ENCODE assay signal across 1 cellular context in the genomic region with DNA sequence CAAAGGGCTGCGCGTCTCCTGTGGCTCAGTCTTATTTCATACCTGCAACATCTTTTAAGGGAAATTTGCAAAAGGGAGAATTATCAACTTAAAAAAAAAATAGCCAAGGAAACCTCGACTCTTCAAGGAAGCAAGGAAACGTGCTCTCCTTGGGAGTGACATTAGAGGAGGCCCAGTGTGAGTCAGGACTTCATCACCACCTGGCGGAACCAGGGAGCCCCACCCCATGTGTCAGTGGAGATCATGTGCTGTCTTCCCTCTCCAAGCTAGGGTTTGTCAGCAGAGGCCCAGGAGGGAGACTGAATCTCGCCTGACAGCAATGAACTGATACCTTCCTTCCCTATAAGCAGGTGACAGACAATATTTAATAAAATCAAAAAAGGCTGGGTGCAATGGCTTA.
A peak's percentile ranks its signal among the peaks of the same experiment; 100 is the strongest.
TF ChIP-seq lines count a peak whose summit lies in the region.

No MANE protein-coding gene starts in this region.

TF ChIP-seq in K562, 482 proteins besides CTCF, POLR2A, EP300 and RAD21 (continues in another document):
- TF ChIP-seq, protein P1, sequence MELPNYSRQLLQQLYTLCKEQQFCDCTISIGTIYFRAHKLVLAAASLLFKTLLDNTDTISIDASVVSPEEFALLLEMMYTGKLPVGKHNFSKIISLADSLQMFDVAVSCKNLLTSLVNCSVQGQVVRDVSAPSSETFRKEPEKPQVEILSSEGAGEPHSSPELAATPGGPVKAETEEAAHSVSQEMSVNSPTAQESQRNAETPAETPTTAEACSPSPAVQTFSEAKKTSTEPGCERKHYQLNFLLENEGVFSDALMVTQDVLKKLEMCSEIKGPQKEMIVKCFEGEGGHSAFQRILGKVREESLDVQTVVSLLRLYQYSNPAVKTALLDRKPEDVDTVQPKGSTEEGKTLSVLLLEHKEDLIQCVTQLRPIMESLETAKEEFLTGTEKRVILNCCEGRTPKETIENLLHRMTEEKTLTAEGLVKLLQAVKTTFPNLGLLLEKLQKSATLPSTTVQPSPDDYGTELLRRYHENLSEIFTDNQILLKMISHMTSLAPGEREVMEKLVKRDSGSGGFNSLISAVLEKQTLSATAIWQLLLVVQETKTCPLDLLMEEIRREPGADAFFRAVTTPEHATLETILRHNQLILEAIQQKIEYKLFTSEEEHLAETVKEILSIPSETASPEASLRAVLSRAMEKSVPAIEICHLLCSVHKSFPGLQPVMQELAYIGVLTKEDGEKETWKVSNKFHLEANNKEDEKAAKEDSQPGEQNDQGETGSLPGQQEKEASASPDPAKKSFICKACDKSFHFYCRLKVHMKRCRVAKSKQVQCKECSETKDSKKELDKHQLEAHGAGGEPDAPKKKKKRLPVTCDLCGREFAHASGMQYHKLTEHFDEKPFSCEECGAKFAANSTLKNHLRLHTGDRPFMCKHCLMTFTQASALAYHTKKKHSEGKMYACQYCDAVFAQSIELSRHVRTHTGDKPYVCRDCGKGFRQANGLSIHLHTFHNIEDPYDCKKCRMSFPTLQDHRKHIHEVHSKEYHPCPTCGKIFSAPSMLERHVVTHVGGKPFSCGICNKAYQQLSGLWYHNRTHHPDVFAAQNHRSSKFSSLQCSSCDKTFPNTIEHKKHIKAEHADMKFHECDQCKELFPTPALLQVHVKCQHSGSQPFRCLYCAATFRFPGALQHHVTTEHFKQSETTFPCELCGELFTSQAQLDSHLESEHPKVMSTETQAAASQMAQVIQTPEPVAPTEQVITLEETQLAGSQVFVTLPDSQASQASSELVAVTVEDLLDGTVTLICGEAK (IDR thresholded peaks at IDR 0.05), result no peak
- TF ChIP-seq, protein P1 (CRISPR knock-in tag; IDR thresholded peaks at IDR 0.05), result no peak
- TF ChIP-seq, protein P2, sequence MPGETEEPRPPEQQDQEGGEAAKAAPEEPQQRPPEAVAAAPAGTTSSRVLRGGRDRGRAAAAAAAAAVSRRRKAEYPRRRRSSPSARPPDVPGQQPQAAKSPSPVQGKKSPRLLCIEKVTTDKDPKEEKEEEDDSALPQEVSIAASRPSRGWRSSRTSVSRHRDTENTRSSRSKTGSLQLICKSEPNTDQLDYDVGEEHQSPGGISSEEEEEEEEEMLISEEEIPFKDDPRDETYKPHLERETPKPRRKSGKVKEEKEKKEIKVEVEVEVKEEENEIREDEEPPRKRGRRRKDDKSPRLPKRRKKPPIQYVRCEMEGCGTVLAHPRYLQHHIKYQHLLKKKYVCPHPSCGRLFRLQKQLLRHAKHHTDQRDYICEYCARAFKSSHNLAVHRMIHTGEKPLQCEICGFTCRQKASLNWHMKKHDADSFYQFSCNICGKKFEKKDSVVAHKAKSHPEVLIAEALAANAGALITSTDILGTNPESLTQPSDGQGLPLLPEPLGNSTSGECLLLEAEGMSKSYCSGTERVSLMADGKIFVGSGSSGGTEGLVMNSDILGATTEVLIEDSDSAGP (CRISPR knock-in tag; IDR thresholded peaks at IDR 0.05), result no peak
- TF ChIP-seq, protein P3, sequence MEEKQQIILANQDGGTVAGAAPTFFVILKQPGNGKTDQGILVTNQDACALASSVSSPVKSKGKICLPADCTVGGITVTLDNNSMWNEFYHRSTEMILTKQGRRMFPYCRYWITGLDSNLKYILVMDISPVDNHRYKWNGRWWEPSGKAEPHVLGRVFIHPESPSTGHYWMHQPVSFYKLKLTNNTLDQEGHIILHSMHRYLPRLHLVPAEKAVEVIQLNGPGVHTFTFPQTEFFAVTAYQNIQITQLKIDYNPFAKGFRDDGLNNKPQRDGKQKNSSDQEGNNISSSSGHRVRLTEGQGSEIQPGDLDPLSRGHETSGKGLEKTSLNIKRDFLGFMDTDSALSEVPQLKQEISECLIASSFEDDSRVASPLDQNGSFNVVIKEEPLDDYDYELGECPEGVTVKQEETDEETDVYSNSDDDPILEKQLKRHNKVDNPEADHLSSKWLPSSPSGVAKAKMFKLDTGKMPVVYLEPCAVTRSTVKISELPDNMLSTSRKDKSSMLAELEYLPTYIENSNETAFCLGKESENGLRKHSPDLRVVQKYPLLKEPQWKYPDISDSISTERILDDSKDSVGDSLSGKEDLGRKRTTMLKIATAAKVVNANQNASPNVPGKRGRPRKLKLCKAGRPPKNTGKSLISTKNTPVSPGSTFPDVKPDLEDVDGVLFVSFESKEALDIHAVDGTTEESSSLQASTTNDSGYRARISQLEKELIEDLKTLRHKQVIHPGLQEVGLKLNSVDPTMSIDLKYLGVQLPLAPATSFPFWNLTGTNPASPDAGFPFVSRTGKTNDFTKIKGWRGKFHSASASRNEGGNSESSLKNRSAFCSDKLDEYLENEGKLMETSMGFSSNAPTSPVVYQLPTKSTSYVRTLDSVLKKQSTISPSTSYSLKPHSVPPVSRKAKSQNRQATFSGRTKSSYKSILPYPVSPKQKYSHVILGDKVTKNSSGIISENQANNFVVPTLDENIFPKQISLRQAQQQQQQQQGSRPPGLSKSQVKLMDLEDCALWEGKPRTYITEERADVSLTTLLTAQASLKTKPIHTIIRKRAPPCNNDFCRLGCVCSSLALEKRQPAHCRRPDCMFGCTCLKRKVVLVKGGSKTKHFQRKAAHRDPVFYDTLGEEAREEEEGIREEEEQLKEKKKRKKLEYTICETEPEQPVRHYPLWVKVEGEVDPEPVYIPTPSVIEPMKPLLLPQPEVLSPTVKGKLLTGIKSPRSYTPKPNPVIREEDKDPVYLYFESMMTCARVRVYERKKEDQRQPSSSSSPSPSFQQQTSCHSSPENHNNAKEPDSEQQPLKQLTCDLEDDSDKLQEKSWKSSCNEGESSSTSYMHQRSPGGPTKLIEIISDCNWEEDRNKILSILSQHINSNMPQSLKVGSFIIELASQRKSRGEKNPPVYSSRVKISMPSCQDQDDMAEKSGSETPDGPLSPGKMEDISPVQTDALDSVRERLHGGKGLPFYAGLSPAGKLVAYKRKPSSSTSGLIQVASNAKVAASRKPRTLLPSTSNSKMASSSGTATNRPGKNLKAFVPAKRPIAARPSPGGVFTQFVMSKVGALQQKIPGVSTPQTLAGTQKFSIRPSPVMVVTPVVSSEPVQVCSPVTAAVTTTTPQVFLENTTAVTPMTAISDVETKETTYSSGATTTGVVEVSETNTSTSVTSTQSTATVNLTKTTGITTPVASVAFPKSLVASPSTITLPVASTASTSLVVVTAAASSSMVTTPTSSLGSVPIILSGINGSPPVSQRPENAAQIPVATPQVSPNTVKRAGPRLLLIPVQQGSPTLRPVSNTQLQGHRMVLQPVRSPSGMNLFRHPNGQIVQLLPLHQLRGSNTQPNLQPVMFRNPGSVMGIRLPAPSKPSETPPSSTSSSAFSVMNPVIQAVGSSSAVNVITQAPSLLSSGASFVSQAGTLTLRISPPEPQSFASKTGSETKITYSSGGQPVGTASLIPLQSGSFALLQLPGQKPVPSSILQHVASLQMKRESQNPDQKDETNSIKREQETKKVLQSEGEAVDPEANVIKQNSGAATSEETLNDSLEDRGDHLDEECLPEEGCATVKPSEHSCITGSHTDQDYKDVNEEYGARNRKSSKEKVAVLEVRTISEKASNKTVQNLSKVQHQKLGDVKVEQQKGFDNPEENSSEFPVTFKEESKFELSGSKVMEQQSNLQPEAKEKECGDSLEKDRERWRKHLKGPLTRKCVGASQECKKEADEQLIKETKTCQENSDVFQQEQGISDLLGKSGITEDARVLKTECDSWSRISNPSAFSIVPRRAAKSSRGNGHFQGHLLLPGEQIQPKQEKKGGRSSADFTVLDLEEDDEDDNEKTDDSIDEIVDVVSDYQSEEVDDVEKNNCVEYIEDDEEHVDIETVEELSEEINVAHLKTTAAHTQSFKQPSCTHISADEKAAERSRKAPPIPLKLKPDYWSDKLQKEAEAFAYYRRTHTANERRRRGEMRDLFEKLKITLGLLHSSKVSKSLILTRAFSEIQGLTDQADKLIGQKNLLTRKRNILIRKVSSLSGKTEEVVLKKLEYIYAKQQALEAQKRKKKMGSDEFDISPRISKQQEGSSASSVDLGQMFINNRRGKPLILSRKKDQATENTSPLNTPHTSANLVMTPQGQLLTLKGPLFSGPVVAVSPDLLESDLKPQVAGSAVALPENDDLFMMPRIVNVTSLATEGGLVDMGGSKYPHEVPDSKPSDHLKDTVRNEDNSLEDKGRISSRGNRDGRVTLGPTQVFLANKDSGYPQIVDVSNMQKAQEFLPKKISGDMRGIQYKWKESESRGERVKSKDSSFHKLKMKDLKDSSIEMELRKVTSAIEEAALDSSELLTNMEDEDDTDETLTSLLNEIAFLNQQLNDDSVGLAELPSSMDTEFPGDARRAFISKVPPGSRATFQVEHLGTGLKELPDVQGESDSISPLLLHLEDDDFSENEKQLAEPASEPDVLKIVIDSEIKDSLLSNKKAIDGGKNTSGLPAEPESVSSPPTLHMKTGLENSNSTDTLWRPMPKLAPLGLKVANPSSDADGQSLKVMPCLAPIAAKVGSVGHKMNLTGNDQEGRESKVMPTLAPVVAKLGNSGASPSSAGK (IDR thresholded peaks at IDR 0.05), result peak; percentile 71
- TF ChIP-seq KLF16 (IDR thresholded peaks at IDR 0.05) (no peak), DDX20 (tag; IDR thresholded peaks at IDR 0.05; ENCODE audit: low read depth) (no peak), PRPF4 (IDR thresholded peaks at IDR 0.05; ENCODE audit: insufficient read depth, low read depth, low read length, poor library complexity, severe bottlenecking) (no peak), KAT8 (IDR thresholded peaks at IDR 0.05; ENCODE audit: low read depth) (no peak), NR2F6 (CRISPR knock-in tag; IDR thresholded peaks at IDR 0.05) (no peak), FOSL1 (tag; conservative IDR thresholded peaks at IDR 0.05) (peak; percentile 88)
- TF ChIP-seq, protein P4, sequence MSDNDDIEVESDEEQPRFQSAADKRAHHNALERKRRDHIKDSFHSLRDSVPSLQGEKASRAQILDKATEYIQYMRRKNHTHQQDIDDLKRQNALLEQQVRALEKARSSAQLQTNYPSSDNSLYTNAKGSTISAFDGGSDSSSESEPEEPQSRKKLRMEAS (CRISPR knock-in tag; IDR thresholded peaks at IDR 0.05), result peak; percentile 81
- TF ChIP-seq, protein P5, sequence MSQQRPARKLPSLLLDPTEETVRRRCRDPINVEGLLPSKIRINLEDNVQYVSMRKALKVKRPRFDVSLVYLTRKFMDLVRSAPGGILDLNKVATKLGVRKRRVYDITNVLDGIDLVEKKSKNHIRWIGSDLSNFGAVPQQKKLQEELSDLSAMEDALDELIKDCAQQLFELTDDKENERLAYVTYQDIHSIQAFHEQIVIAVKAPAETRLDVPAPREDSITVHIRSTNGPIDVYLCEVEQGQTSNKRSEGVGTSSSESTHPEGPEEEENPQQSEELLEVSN (IDR thresholded peaks at IDR 0.05; ENCODE audit: borderline replicate concordance in 1 of 2, extremely low read depth in 1 of 2, insufficient read depth in 1 of 2, insufficient read length in 1 of 2, low read depth in 1 of 2, low read length in 1 of 2, poor library complexity in 1 of 2, severe bottlenecking in 1 of 2), result peak in 1 of 2 experiments; percentile 43
- TF ChIP-seq, protein P6, sequence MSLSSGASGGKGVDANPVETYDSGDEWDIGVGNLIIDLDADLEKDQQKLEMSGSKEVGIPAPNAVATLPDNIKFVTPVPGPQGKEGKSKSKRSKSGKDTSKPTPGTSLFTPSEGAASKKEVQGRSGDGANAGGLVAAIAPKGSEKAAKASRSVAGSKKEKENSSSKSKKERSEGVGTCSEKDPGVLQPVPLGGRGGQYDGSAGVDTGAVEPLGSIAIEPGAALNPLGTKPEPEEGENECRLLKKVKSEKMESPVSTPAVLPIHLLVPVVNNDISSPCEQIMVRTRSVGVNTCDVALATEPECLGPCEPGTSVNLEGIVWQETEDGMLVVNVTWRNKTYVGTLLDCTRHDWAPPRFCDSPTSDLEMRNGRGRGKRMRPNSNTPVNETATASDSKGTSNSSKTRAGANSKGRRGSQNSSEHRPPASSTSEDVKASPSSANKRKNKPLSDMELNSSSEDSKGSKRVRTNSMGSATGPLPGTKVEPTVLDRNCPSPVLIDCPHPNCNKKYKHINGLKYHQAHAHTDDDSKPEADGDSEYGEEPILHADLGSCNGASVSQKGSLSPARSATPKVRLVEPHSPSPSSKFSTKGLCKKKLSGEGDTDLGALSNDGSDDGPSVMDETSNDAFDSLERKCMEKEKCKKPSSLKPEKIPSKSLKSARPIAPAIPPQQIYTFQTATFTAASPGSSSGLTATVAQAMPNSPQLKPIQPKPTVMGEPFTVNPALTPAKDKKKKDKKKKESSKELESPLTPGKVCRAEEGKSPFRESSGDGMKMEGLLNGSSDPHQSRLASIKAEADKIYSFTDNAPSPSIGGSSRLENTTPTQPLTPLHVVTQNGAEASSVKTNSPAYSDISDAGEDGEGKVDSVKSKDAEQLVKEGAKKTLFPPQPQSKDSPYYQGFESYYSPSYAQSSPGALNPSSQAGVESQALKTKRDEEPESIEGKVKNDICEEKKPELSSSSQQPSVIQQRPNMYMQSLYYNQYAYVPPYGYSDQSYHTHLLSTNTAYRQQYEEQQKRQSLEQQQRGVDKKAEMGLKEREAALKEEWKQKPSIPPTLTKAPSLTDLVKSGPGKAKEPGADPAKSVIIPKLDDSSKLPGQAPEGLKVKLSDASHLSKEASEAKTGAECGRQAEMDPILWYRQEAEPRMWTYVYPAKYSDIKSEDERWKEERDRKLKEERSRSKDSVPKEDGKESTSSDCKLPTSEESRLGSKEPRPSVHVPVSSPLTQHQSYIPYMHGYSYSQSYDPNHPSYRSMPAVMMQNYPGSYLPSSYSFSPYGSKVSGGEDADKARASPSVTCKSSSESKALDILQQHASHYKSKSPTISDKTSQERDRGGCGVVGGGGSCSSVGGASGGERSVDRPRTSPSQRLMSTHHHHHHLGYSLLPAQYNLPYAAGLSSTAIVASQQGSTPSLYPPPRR (CRISPR knock-in tag; IDR thresholded peaks at IDR 0.05; ENCODE audit: borderline replicate concordance), result no peak
- TF ChIP-seq, protein P7, sequence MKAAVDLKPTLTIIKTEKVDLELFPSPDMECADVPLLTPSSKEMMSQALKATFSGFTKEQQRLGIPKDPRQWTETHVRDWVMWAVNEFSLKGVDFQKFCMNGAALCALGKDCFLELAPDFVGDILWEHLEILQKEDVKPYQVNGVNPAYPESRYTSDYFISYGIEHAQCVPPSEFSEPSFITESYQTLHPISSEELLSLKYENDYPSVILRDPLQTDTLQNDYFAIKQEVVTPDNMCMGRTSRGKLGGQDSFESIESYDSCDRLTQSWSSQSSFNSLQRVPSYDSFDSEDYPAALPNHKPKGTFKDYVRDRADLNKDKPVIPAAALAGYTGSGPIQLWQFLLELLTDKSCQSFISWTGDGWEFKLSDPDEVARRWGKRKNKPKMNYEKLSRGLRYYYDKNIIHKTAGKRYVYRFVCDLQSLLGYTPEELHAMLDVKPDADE (conservative IDR thresholded peaks at IDR 0.05; ENCODE audit: control insufficient read depth, low read depth, low read length), result no peak
